10 cellular contexts compared by ENCODE assay signal in the genomic region with DNA sequence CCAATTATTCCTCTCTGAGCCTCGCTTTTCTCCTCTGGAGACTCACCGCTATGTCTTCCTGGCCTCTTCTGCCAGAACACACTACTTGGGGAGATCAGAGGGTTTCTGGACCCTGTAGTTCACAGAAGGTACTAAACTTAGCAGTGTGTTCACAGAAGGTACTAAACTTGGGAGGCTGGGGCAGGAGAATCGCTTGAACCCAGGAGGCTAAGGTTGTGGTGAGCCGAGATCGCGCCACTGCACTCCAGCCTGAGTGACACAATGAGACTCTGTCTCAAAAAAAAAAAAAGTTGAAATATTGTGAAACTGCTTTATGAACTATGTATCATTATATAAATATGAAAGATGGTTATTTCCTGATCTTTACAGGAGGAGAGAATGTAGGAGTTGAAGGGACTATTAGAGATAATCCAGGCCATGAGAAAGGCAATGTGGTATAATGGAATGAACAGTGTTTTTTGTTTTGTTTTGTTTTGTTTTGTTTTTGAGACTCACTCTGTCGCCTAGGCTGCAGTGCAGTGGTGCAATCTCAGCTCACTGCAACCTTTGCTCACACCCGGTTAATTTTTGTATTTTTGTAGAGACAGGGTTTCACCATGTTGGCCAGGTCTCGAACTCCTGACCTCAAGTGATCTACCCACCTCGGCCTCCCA. TPM values are rescaled to one million over a fixed set of nuclear protein-coding genes. Genes with fewer than 3 reads are reported as not detected.
DNase-seq lines count a peak whose midpoint lies in the region; ATAC-seq and TF ChIP-seq lines count a peak whose summit lies in the region.
"Not testable (repeated sequence)": the region's sequence is repeated elsewhere in the genome, so short reads cannot be mapped to it uniquely, and the experiment has no call there.
"Had no signal": no experiment of that assay in that cellular context is flagged by ENCODE, and none has a peak within 500 bp of the region (broad histone marks: within the 10 kb centered on the region; RNA-seq: fewer than 3 reads in every experiment).

No MANE protein-coding gene starts in this region.

- peak overlapping the region; percentile 58 to 73 for H3K27ac Mint-ChIP-seq in T-cell

- not testable (repeated sequence) for H3K4me3 ChIP-seq in brain microvascular endothelial cell (ENCODE audit: low read depth, low read length); cardiac muscle cell; upper lobe of right lung

- DNase-seq in HCEC 1CT (peak; percentile 54), brain microvascular endothelial cell (peak; percentile 49), cardiac muscle cell (ENCODE audit: low read depth in 1 of 2, low spot score in 1 of 2) (peak in 1 of 2 donors; percentile 56)
- DNase-seq in T-cell; omental fat pad (ENCODE audit: low spot score); upper lobe of right lung: not testable (repeated sequence)

- H3K36me3 ChIP-seq in brain microvascular endothelial cell (replicated peaks) (peaks cover 10% of the 10 kb centered on the region), upper lobe of right lung (peaks cover 11% of the 10 kb centered on the region)
- not testable (repeated sequence) for H3K36me3 ChIP-seq in cardiac muscle cell

- not testable (repeated sequence) for H3K4me3 Mint-ChIP-seq in T-cell

- H3K9me3 ChIP-seq in cardiac muscle cell (ENCODE audit: low read depth); upper lobe of right lung: not testable (repeated sequence)

- intact Hi-C loops in upper lobe of right lung (cut with DNase I), result not testable (repeated sequence)

- H3K27ac ChIP-seq in brain microvascular endothelial cell (peak overlapping the region; percentile 50), cardiac muscle cell (peak overlapping the region; percentile 21), upper lobe of right lung (peak overlapping the region; percentile 74)

- CTCF ChIA-PET in T-cell (lab: Charles Lee), result not testable (repeated sequence)

- in situ Hi-C loops in brain microvascular endothelial cell (cut with HindIII; ENCODE audit: low pct_ligation_motif_present, low sequenced_read_pairs), result not testable (repeated sequence)

- not testable (repeated sequence) for H3K27me3 Mint-ChIP-seq in T-cell

- H3K4me1 Mint-ChIP-seq in T-cell, result peaks cover 43 to 61% (median 47%) of the 10 kb centered on the region in 3 donors

- not testable (repeated sequence) for H3K4me1 ChIP-seq in cardiac muscle cell (ENCODE audit: low read depth)
- H3K4me1 ChIP-seq in upper lobe of right lung, result peaks cover 15% of the 10 kb centered on the region

- peaks cover 23% of the 10 kb centered on the region for H3K36me3 Mint-ChIP-seq in T-cell

- POLR2A ChIA-PET in T-cell (lab: Charles Lee), result not testable (repeated sequence)

- not testable (repeated sequence) for ATAC-seq in T-cell (replicated peaks in 1 of 4); upper lobe of right lung
- peak; percentile 35 for ATAC-seq in omental fat pad (ENCODE audit: low FRiP score)

- not testable (repeated sequence) for TF ChIP-seq CTCF in brain microvascular endothelial cell (IDR thresholded peaks at IDR 0.05; ENCODE audit: low read depth, low read length, missing control alignments); cardiac muscle cell (IDR thresholded peaks at IDR 0.05; ENCODE audit: low read depth, low read length); omental fat pad (IDR thresholded peaks at IDR 0.05); upper lobe of right lung (IDR thresholded peaks at IDR 0.05)

- not testable (repeated sequence) for H3K27me3 ChIP-seq in brain microvascular endothelial cell (replicated peaks); cardiac muscle cell; upper lobe of right lung

- not testable (repeated sequence) for H3K9me3 Mint-ChIP-seq in T-cell

RNA-seq across cellular contexts. Expression of a gene that starts 5.8 kb away (rescaled TPM):
- 1 to 10 TPM in 4 of 5 donors, under 1 TPM in 1; 0.68 to 5.1 (median 1.9) TPM for total RNA-seq in T-cell
- 1.3 and 3.7 TPM in 2 replicates for total RNA-seq in cardiac muscle cell
- 0.89 and 1.2 TPM in 2 replicates for polyA plus RNA-seq in cardiac muscle cell
- 10 to 100 TPM in 2 of 4 donors, 1 to 10 TPM in 2; 7.7 to 13.8 (median 10.3) TPM for total RNA-seq in omental fat pad
- 22.6 TPM for total RNA-seq in upper lobe of right lung

RNA-seq across cellular contexts. Expression of a gene that starts 6.5 kb away (rescaled TPM):
- total RNA-seq in T-cell (10 to 100 TPM; 16.9 to 28.6 (median 23.7) TPM), cardiac muscle cell (42.0 and 58.0 TPM in 2 replicates), omental fat pad (10 to 100 TPM; 50.4 to 91.0 (median 75.6) TPM), upper lobe of right lung (28.7 TPM)
- polyA plus RNA-seq in cardiac muscle cell, result 50.6 TPM in 2 replicates

RNA-seq across cellular contexts. Expression of a gene that starts 16.8 kb away (rescaled TPM):
- total RNA-seq in T-cell, result under 1 TPM in 1 of 5 donors, not detected in 4; 0.66 TPM
- total RNA-seq in cardiac muscle cell, result not detected in 2 replicates
- 0.37 TPM in 1 of 2 replicates, not detected in the other for polyA plus RNA-seq in cardiac muscle cell
- 1,000 to 10,000 TPM in 1 of 4 donors, 100 to 1,000 TPM in 3; 318 to 1,481 (median 713) TPM for total RNA-seq in omental fat pad
- total RNA-seq in upper lobe of right lung, result not detected
- total RNA-seq: activated CD8-positive, alpha-beta T cell treated with anti-CD3 and anti-CD28 coated beads, Interleukin-2, amount 10 ng/mL, durations not matched to agents 7 days and 5 days; endodermal cell; mesothelial cell of epicardium; T-helper 1 cell treated with Interleukin-12 subunit alpha and Interleukin-12 subunit beta and Interleukin-4 antibody, amounts not matched to agents 30 ng/mL and 1 ng/mL, for 36 hours had no signal

RNA-seq across cellular contexts. Expression of a gene that starts 20.0 kb away (rescaled TPM):
- 1 to 10 TPM in 2 of 5 donors, under 1 TPM in 3; 0.54 to 1.2 (median 0.80) TPM for total RNA-seq in T-cell
- 33.7 and 49.2 TPM in 2 replicates for total RNA-seq in cardiac muscle cell
- polyA plus RNA-seq in cardiac muscle cell, result 59.8 and 61.2 TPM in 2 replicates
- 10 to 100 TPM; 53.4 to 97.6 (median 58.2) TPM for total RNA-seq in omental fat pad
- total RNA-seq in upper lobe of right lung, result 26.9 TPM

RNA-seq across cellular contexts. Expression of a gene that starts 36.8 kb away (rescaled TPM):
- total RNA-seq in T-cell (10 to 100 TPM; 23.0 to 55.2 (median 48.0) TPM), cardiac muscle cell (151 and 178 TPM in 2 replicates), omental fat pad (10 to 100 TPM; 26.8 to 52.3 (median 38.4) TPM), upper lobe of right lung (51.4 TPM)
- 179 and 225 TPM in 2 replicates for polyA plus RNA-seq in cardiac muscle cell

Comparison
In these comparisons a context has a peak if more than half of its experiments do, and no peak if none do; other contexts are left out.
1. H3K27ac ChIP-seq: peak in every context shown above with its lines; median percentile 74 in upper lobe of right lung; 50 in brain microvascular endothelial cell; 21 in cardiac muscle cell.
2. RNA of a gene that starts 16.8 kb away (total RNA-seq): 318 to 1,481 TPM in omental fat pad; 0.66 TPM in T-cell, not detected in cardiac muscle cell and not detected in upper lobe of right lung (single experiment); every median in the first group is over 100 times any median in the second.